Comparison of ENCODE assay signal across 7 cellular contexts in genomic region chr9:130997925-130998595, GRCh38. TPM values are rescaled to one million over a fixed set of nuclear protein-coding genes. Genes with fewer than 3 reads are reported as not detected.
DNase-seq lines count a peak whose midpoint lies in the region; ATAC-seq and TF ChIP-seq lines count a peak whose summit lies in the region.

No MANE protein-coding gene starts in this region.

- DNase-seq in GDM1 (lab: John Stamatoyannopoulos, UW) (peak; percentile 48), cerebellum (ENCODE audit: low spot score) (peak; percentile 40), left colon (peak; percentile 50 to 80)
- DNase-seq in stimulated activated CD8-positive, alpha-beta memory T cell treated with anti-CD3 and anti-CD28 coated beads, Interleukin-7, amount 100 ng/mL, for 24 hours (ENCODE audit: low read depth) = peak; percentile 11

- ATAC-seq in SK-N-SH treated with all-trans-retinoic acid at 6 μM for 48 hours = peak; percentile 95
- peak; percentile 91 for ATAC-seq in left colon
- ATAC-seq in GM21390 (IDR thresholded peaks at IDR 0.05; ENCODE audit: unreplicated experiment) = no peak

- TF ChIP-seq CTCF in LNCAP (IDR thresholded peaks at IDR 0.05) = peak; percentile 84

- intact Hi-C loops in left colon (cut with DNase I, micrococcal nuclease) = no loop called here

TF ChIP-seq in SK-N-SH treated with all-trans-retinoic acid at 6 μM for 48 hours, 23 proteins besides CTCF, POLR2A, EP300 and RAD21:
- TF ChIP-seq ZNF8 (CRISPR knock-in tag; IDR thresholded peaks at IDR 0.05) (no peak), GLIS3 (CRISPR knock-in tag; IDR thresholded peaks at IDR 0.05) (no peak), RARB (CRISPR knock-in tag; IDR thresholded peaks at IDR 0.05) (no peak), BACH2 (CRISPR knock-in tag; IDR thresholded peaks at IDR 0.05; ENCODE audit: borderline replicate concordance) (no peak), TSHZ2 (CRISPR knock-in tag; IDR thresholded peaks at IDR 0.05) (no peak), ZNF565 (CRISPR knock-in tag; conservative IDR thresholded peaks at IDR 0.05; ENCODE audit: low read depth) (no peak), CSRNP3 (CRISPR knock-in tag; IDR thresholded peaks at IDR 0.05) (no peak), TOX (CRISPR knock-in tag; IDR thresholded peaks at IDR 0.05; ENCODE audit: borderline replicate concordance) (no peak), ZNF70 (CRISPR knock-in tag; IDR thresholded peaks at IDR 0.05) (no peak)

RNA-seq across cellular contexts. Expression of gene LAMC3, which starts 10.9 kb away (rescaled TPM):
- total RNA-seq in cerebellum (3.5 TPM), left colon (1 to 10 TPM in 1 of 2 donors, under 1 TPM in 1; 0.82 to 1.3 TPM)

RNA-seq across cellular contexts. Expression of gene FIBCD1, which starts 59.0 kb away (rescaled TPM):
- 4.1 TPM for total RNA-seq in cerebellum
- total RNA-seq in left colon = 1 to 10 TPM; 7.9 to 9.6 TPM

Comparison
In these comparisons a context has a peak if more than half of its experiments do, and no peak if none do; other contexts are left out.
1. DNase-seq: peak in every context shown above with its lines; median percentile 65 in left colon; 48 in GDM1; 40 in cerebellum; 11 in stimulated activated CD8-positive, alpha-beta memory T cell treated with anti-CD3 and anti-CD28 coated beads, Interleukin-7, amount 100 ng/mL, for 24 hours.